ENCODE assay signal across 10 cellular contexts in genomic region chr4:92234393-92235176, GRCh38.
DNase-seq lines count a peak whose midpoint lies in the region; ATAC-seq and TF ChIP-seq lines count a peak whose summit lies in the region.
"Had no signal": no experiment of that assay in that cellular context is flagged by ENCODE, and none has a peak within 500 bp of the region (broad histone marks: within the 10 kb centered on the region; RNA-seq: fewer than 3 reads in every experiment).

No MANE protein-coding gene starts in this region.

- H3K4me1 ChIP-seq in left lung, result no peaks in the 10 kb centered on the region

- H3K4me3 ChIP-seq in left lung, result no peak overlapping the region

- peak; percentile 72 for DNase-seq in AG09319 (ENCODE audit: extremely low read depth, low read depth)
- peak; percentile 65 for DNase-seq in LoVo (ENCODE audit: low spot score)
- peak; percentile 97 for DNase-seq in astrocyte of the hippocampus (ENCODE audit: low read depth, low spot score)
- no peak for DNase-seq in left lung
- no peak for DNase-seq in DMS53 treated with DMSO at 0.1 percent for 48 hours (lab: John Stamatoyannopoulos, UW; ENCODE audit: unreplicated experiment)
- DNase-seq in NCI-H1417 (lab: John Stamatoyannopoulos, UW), result no peak
- no peak for DNase-seq in NCI-H748 treated with DMSO at 0.1 percent for 48 hours (lab: John Stamatoyannopoulos, UW)
- DNase-seq: effector memory CD8-positive, alpha-beta T cell; NCI-H524 treated with DMSO at 0.1 percent for 48 hours had no signal

- H3K27ac ChIP-seq in left lung, result no peak overlapping the region

- H3K9me3 ChIP-seq in left lung, result peaks cover 0 to 3% of the 10 kb centered on the region in 2 donors

- intact Hi-C loops in left lung (cut with DNase I), result no loop called here

- H3K36me3 ChIP-seq in left lung, result no peaks in the 10 kb centered on the region

- H3K27me3 ChIP-seq in left lung, result no peaks in the 10 kb centered on the region

- ATAC-seq in left lung (peak; percentile 82), GM21381 (IDR thresholded peaks at IDR 0.05; ENCODE audit: unreplicated experiment) (no peak)
- ATAC-seq: effector memory CD8-positive, alpha-beta T cell had no signal

- TF ChIP-seq CTCF in AG09319 (IDR thresholded peaks at IDR 0.05; ENCODE audit: low read depth, low read length) (no peak), left lung (IDR thresholded peaks at IDR 0.05) (no peak)

Comparison
In these comparisons a context has a peak if more than half of its experiments do, and no peak if none do; other contexts are left out.
1. DNase-seq: peak in AG09319 (single experiment), LoVo (single experiment) and astrocyte of the hippocampus (single experiment); none in left lung (0 of 2), DMS53 treated with DMSO at 0.1 percent for 48 hours (single experiment), NCI-H1417 (0 of 3) and NCI-H748 treated with DMSO at 0.1 percent for 48 hours (single experiment).